1 cellular context compared by ENCODE assay signal in the genomic region with DNA sequence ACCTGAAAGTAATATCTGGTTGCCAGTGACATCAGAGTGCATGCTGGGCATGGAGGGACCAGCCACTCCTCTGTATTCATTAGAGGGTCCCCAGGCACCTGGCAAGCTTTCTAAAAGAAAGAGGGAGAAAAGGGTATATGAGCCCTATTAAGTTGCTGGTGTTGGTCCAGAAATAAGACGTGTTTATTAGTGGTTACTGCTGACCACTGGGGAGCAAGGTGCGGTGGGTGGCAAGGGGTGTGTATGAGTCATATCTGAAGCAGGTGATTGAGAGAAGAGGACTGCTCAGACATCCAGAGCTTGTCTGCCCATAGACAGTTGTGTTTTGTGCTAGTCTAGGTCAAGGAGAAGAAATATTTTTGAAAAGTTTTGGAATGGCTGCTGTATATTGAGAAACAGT.
TF ChIP-seq lines count a peak whose summit lies in the region.

No MANE protein-coding gene starts in this region.

TF ChIP-seq in IMR-90, 13 proteins besides CTCF, POLR2A, EP300 and RAD21:
- TF ChIP-seq, protein P1, sequence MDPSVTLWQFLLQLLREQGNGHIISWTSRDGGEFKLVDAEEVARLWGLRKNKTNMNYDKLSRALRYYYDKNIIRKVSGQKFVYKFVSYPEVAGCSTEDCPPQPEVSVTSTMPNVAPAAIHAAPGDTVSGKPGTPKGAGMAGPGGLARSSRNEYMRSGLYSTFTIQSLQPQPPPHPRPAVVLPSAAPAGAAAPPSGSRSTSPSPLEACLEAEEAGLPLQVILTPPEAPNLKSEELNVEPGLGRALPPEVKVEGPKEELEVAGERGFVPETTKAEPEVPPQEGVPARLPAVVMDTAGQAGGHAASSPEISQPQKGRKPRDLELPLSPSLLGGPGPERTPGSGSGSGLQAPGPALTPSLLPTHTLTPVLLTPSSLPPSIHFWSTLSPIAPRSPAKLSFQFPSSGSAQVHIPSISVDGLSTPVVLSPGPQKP (IDR thresholded peaks at IDR 0.05; ENCODE audit: borderline replicate concordance, low read depth, low read length): no peak
- TF ChIP-seq, protein P2, sequence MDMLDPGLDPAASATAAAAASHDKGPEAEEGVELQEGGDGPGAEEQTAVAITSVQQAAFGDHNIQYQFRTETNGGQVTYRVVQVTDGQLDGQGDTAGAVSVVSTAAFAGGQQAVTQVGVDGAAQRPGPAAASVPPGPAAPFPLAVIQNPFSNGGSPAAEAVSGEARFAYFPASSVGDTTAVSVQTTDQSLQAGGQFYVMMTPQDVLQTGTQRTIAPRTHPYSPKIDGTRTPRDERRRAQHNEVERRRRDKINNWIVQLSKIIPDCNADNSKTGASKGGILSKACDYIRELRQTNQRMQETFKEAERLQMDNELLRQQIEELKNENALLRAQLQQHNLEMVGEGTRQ (IDR thresholded peaks at IDR 0.05; ENCODE audit: low read depth, low read length): no peak
- TF ChIP-seq MAZ (IDR thresholded peaks at IDR 0.05; ENCODE audit: borderline replicate concordance, low read depth, low read length) (no peak), MXI1 (IDR thresholded peaks at IDR 0.05; ENCODE audit: borderline replicate concordance, low read depth, low read length) (no peak), CHD1 (IDR thresholded peaks at IDR 0.05; ENCODE audit: low read depth, low read length) (no peak), FOS (IDR thresholded peaks at IDR 0.05; ENCODE audit: low read depth, low read length) (no peak), RFX5 (IDR thresholded peaks at IDR 0.05; ENCODE audit: low read depth, low read length) (no peak), BHLHE40 (IDR thresholded peaks at IDR 0.05; ENCODE audit: low read depth, low read length) (no peak)
